ENCODE assay signal across 11 cellular contexts in the genomic region with DNA sequence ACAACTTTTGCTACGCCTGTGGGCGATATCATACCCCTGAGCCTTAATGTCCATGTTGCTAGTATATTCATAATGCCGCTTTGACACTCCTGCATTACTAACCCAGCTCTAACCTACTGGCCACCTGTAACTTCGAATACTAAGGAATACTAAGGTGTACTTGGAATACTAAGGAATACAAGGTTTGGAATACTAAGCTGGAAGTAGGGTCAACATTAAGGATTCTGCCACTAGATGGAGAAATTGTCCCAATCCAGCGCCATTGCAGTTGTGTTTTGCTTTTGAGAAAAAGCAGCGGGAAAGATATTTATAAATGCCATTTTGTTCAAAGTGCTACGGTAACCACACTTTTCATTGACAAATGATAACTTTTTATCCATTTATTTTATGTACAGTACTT. TPM values are rescaled to one million over a fixed set of nuclear protein-coding genes. Genes with fewer than 3 reads are reported as not detected.
DNase-seq lines count a peak whose midpoint lies in the region; FAIRE-seq and TF ChIP-seq lines count a peak whose summit lies in the region.
"Had no signal": no experiment of that assay in that cellular context is flagged by ENCODE, and none has a peak within 500 bp of the region (broad histone marks: within the 10 kb centered on the region; RNA-seq: fewer than 3 reads in every experiment).

No MANE protein-coding gene starts in this region.

- no peak overlapping the region for H3K27ac Mint-ChIP-seq in chondrocyte (ENCODE audit: unreplicated experiment)
- H3K27ac Mint-ChIP-seq: activated CD4-positive, alpha-beta T cell treated with anti-CD3 and anti-CD28 coated beads, Interleukin-2, amount 10 ng/mL, durations not matched to agents 24 days and 14 days had no signal

- H3K36me3 Mint-ChIP-seq in chondrocyte (ENCODE audit: low read depth) = no peaks in the 10 kb centered on the region

- H3K4me3 Mint-ChIP-seq in chondrocyte (ENCODE audit: unreplicated experiment) = no peak overlapping the region
- H3K4me3 Mint-ChIP-seq: activated CD4-positive, alpha-beta T cell treated with anti-CD3 and anti-CD28 coated beads, Interleukin-2, amount 10 ng/mL, durations not matched to agents 24 days and 14 days had no signal

- peaks cover 41% of the 10 kb centered on the region for H3K27me3 Mint-ChIP-seq in chondrocyte (ENCODE audit: low read depth)

- H3K4me1 Mint-ChIP-seq in chondrocyte (ENCODE audit: low read depth) = no peaks in the 10 kb centered on the region
- H3K4me1 Mint-ChIP-seq: activated CD4-positive, alpha-beta T cell treated with anti-CD3 and anti-CD28 coated beads, Interleukin-2, amount 10 ng/mL, durations not matched to agents 24 days and 14 days had no signal

- no peak for FAIRE-seq in D721Med (lab: Jason Lieb, UNC)

- H3K9me3 Mint-ChIP-seq in chondrocyte (ENCODE audit: low read depth) = no peaks in the 10 kb centered on the region

- TF ChIP-seq CTCF in chondrocyte (IDR thresholded peaks at IDR 0.05) (peak; percentile 81), D721Med (IDR thresholded peaks at IDR 0.05; ENCODE audit: insufficient read depth, missing control alignments) (no peak)

- DNase-seq in GM03348 (ENCODE audit: low spot score) = peak; percentile 44
- peak; percentile 3 for DNase-seq in LoVo (ENCODE audit: low spot score)
- no peak for DNase-seq in chondrocyte (ENCODE audit: low spot score)
- peak; percentile 51 for DNase-seq in pons (ENCODE audit: low spot score)
- DNase-seq in D721Med (ENCODE audit: insufficient read length, low spot score) = no peak
- no peak for DNase-seq in OCI-M2 (lab: John Stamatoyannopoulos, UW; ENCODE audit: unreplicated experiment)
- DNase-seq in NCI-H226 = no peak
- DNase-seq: activated CD4-positive, alpha-beta T cell treated with anti-CD3 and anti-CD28 coated beads, Interleukin-2, amount 10 ng/mL, durations not matched to agents 24 days and 14 days; NK-92 treated with Interleukin-12 subunit alpha and Interleukin-12 subunit beta, amount 100 ng/mL, for 24 hours; stimulated activated CD4-positive, alpha-beta T cell treated with anti-CD3 and anti-CD28 coated beads, Interleukin-15, amount 100 ng/mL, for 24 hours had no signal

RNA-seq across cellular contexts. Expression of a gene that starts 10.7 kb away (rescaled TPM):
- not detected in 3 replicates for total RNA-seq in chondrocyte
- total RNA-seq: activated CD4-positive, alpha-beta T cell treated with anti-CD3 and anti-CD28 coated beads, Interleukin-2, amount 10 ng/mL, durations not matched to agents 24 days and 14 days; mesenteric fat pad had no signal

Comparison
In these comparisons a context has a peak if more than half of its experiments do, and no peak if none do; other contexts are left out.
1. DNase-seq: peak in GM03348 (single experiment), LoVo (single experiment) and pons (single experiment); none in chondrocyte (single experiment), D721Med (single experiment), OCI-M2 (single experiment) and NCI-H226 (single experiment).